Comparison of ENCODE assay signal across 8 cellular contexts in genomic region chr6:155528982-155529453, GRCh38.
DNase-seq lines count a peak whose midpoint lies in the region; ATAC-seq and TF ChIP-seq lines count a peak whose summit lies in the region.

No MANE protein-coding gene starts in this region.

- H3K9ac ChIP-seq in endodermal cell (ENCODE audit: extremely low read depth, low read length, poor library complexity, severe bottlenecking): no peak overlapping the region

- in situ Hi-C loops in Caki2 (cut with HindIII; ENCODE audit: low pct_unique_long_range_greater_than_20kb, low sequenced_read_pairs): no loop called here

- H3K4me1 ChIP-seq in lung (ENCODE audit: control insufficient read depth in 2 of 2, insufficient read depth in 2 of 2, low read length in 2 of 2): peaks cover 1 to 2% of the 10 kb centered on the region in 2 donors
- peaks cover under 1% of the 10 kb centered on the region for H3K4me1 ChIP-seq in endodermal cell (ENCODE audit: control insufficient read depth, insufficient read depth, low read length)

- H3K27ac Mint-ChIP-seq in activated naive CD8-positive, alpha-beta T cell treated with anti-CD3 and anti-CD28 coated beads for 36 hours: peak overlapping the region; percentile 76
- H3K27ac Mint-ChIP-seq in endodermal cell: no peak overlapping the region

- H3K36me3 ChIP-seq in lung (ENCODE audit: control insufficient read depth in 2 of 2, insufficient read depth in 2 of 2, low read length in 2 of 2) (no peaks in the 10 kb centered on the region), endodermal cell (ENCODE audit: control insufficient read depth, insufficient read depth, low read length) (no peaks in the 10 kb centered on the region)

- ATAC-seq in HG03354 (IDR thresholded peaks at IDR 0.05; ENCODE audit: poor library complexity, severe bottlenecking, unreplicated experiment) (peak; percentile 63), lung (ENCODE audit: insufficient read depth, low FRiP score) (peak; percentile 71), GM18873 (IDR thresholded peaks at IDR 0.05; ENCODE audit: low FRiP score, unreplicated experiment) (no peak), HG03442 (IDR thresholded peaks at IDR 0.05; ENCODE audit: unreplicated experiment) (no peak)

- no peak overlapping the region for H3K4me3 Mint-ChIP-seq in activated naive CD8-positive, alpha-beta T cell treated with anti-CD3 and anti-CD28 coated beads for 36 hours
- H3K4me3 Mint-ChIP-seq in endodermal cell: no peak overlapping the region

- WGBS in lung, 2 donors: 34 to 45% methylated on average over 2 of the region's 2 CpGs
- WGBS in endodermal cell (ENCODE audit: insufficient coverage in 1 of 2, insufficient read length in 1 of 2), 2 experiments: 91 to 95% methylated on average over 2 of the region's 2 CpGs

- peaks cover 26% of the 10 kb centered on the region for H3K4me1 Mint-ChIP-seq in activated naive CD8-positive, alpha-beta T cell treated with anti-CD3 and anti-CD28 coated beads for 36 hours
- peaks cover 4% of the 10 kb centered on the region for H3K4me1 Mint-ChIP-seq in endodermal cell

- H3K9me3 Mint-ChIP-seq in activated naive CD8-positive, alpha-beta T cell treated with anti-CD3 and anti-CD28 coated beads for 36 hours: peaks cover 13% of the 10 kb centered on the region
- H3K9me3 Mint-ChIP-seq in endodermal cell: peaks cover 7% of the 10 kb centered on the region

- no peak for TF ChIP-seq CTCF in lung (IDR thresholded peaks at IDR 0.05; ENCODE audit: control extremely low read depth, extremely low read depth)
- TF ChIP-seq CTCF in endodermal cell (conservative IDR thresholded peaks at IDR 0.05): no peak

- no peaks in the 10 kb centered on the region for H3K27me3 Mint-ChIP-seq in activated naive CD8-positive, alpha-beta T cell treated with anti-CD3 and anti-CD28 coated beads for 36 hours
- no peaks in the 10 kb centered on the region for H3K27me3 Mint-ChIP-seq in endodermal cell (ENCODE audit: insufficient read depth)

- peak; percentile 2 for DNase-seq in Caki2 (ENCODE audit: low read depth)
- DNase-seq in activated naive CD8-positive, alpha-beta T cell treated with anti-CD3 and anti-CD28 coated beads for 36 hours: no peak
- no peak for DNase-seq in lung (ENCODE audit: low spot score)
- DNase-seq in endodermal cell: no peak
- no peak for DNase-seq in activated T-cell treated with anti-CD3 and anti-CD28 coated beads, Interleukin-2, amount 50 U/mL, for 1 hour

- H3K36me3 Mint-ChIP-seq in activated naive CD8-positive, alpha-beta T cell treated with anti-CD3 and anti-CD28 coated beads for 36 hours: peaks cover 11% of the 10 kb centered on the region
- H3K36me3 Mint-ChIP-seq in endodermal cell (ENCODE audit: low read depth): no peaks in the 10 kb centered on the region

- H3K4me3 ChIP-seq in lung: no peak overlapping the region
- H3K4me3 ChIP-seq in endodermal cell (ENCODE audit: low read length): no peak overlapping the region

- H3K27ac ChIP-seq in lung (ENCODE audit: low read depth in 1 of 2, low read length in 1 of 2) (peak overlapping the region in 1 of 2 donors; percentile 33), endodermal cell (ENCODE audit: low read depth, low read length) (no peak overlapping the region)

- H3K27me3 ChIP-seq in lung (ENCODE audit: control insufficient read depth, insufficient read depth) (no peaks in the 10 kb centered on the region), endodermal cell (ENCODE audit: control insufficient read depth, insufficient read depth, low read length, poor library complexity, severe bottlenecking) (no peaks in the 10 kb centered on the region)

- peaks cover 0 to 4% of the 10 kb centered on the region in 2 donors for H3K9me3 ChIP-seq in lung (ENCODE audit: control insufficient read depth in 2 of 2, insufficient read depth in 1 of 2, low read length in 1 of 2)
- no peaks in the 10 kb centered on the region for H3K9me3 ChIP-seq in endodermal cell (ENCODE audit: control insufficient read depth, low read length)

Comparison
In these comparisons a context has a peak if more than half of its experiments do, and no peak if none do; other contexts are left out.
1. ATAC-seq: peak in HG03354 (single experiment) and lung (single experiment); none in GM18873 (single experiment) and HG03442 (single experiment).